ENCODE assay signal across 6 cellular contexts in the genomic region with DNA sequence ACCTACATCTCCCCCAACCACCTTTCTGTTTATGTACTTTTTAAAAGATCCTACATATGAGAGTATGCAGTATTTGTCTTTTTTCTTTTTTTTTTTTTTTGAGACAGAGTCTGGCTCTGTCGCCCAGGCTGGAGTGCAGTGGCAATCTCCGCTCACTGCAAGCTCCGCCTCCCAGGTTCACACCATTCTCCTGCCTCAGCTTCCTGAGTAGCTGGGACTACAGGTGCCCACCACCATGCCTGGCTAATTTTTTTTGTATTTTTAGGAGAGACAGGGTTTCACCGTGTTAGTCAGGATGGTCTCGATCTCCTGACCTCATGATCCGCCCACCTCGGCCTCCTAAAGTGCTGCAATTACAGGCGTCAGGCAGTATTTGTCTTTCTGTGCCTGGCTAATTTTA. TPM values are rescaled to one million over a fixed set of nuclear protein-coding genes. Genes with fewer than 3 reads are reported as not detected.
"Had no signal": no experiment of that assay in that cellular context is flagged by ENCODE, and none has a peak within 500 bp of the region (broad histone marks: within the 10 kb centered on the region; RNA-seq: fewer than 3 reads in every experiment).

No MANE protein-coding gene starts in this region.

RNA-seq across cellular contexts. Expression of gene SETSIP, which starts 2.9 kb away (rescaled TPM):
- total RNA-seq: GM23248, H1, H4, H7, HFFc6 had no signal
- polyA plus RNA-seq: GM23248 had no signal

RNA-seq across cellular contexts. Expression of gene EPHX4, which starts 48.3 kb away (rescaled TPM):
- total RNA-seq: GM23248, GM23338 had no signal
- polyA plus RNA-seq: GM23248 had no signal
